In the genomic region with DNA sequence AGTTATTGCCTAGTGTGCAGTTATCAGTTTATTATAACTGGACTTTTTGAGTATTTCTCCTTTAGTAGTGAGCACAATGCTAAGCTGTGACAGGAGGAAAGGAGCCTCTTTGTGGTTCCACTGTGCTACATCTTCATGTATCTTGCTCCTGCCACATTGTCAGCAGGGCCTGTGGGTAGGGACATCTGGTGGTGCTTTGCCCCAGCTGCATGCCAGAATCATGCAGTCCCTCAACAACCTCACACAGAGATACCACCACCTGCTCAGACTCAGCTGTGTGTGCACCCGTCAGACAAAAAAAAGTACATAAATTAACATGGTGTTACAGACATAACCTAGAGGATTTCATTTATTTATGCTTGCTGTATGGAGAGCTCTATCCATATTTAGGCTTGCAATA, we compare ENCODE assay signal across 8 cellular contexts. TPM values are rescaled to one million over a fixed set of nuclear protein-coding genes. Genes with fewer than 3 reads are reported as not detected.
A peak's percentile ranks its signal among the peaks of the same experiment; 100 is the strongest.
DNase-seq lines count a peak whose midpoint lies in the region; ATAC-seq, FAIRE-seq and TF ChIP-seq lines count a peak whose summit lies in the region.

No MANE protein-coding gene starts in this region.

- H3K27ac ChIP-seq in HepG2 (ENCODE audit: extremely low read length, insufficient read depth, low read length) (no peak overlapping the region), body of pancreas (no peak overlapping the region)

- peaks cover 3 to 12% of the 10 kb centered on the region in 2 experiments; a peak in 4 of 5 replicates for H3K36me3 ChIP-seq in HepG2 (replicated peaks in 1 of 2; ENCODE audit: control insufficient read depth in 1 of 2, insufficient read depth in 2 of 2, low read length in 2 of 2)
- H3K36me3 ChIP-seq in body of pancreas (replicated peaks in 1 of 2; ENCODE audit: insufficient read depth in 1 of 2, low read depth in 2 of 2), result no peaks in the 10 kb centered on the region

- H3K9me3 ChIP-seq in HepG2 (ENCODE audit: low read length) (no peaks in the 10 kb centered on the region), body of pancreas (no peaks in the 10 kb centered on the region)

- peak; percentile 62 for TF ChIP-seq CTCF in HepG2 (CRISPR knock-in tag; IDR thresholded peaks at IDR 0.05)
- no peak for TF ChIP-seq CTCF in body of pancreas (IDR thresholded peaks at IDR 0.05)

- CTCF ChIA-PET in activated CD4-positive, alpha-beta memory T cell treated with anti-CD3 and anti-CD28 coated beads, Interleukin-2, amount 10 ng/mL, durations not matched to agents 7 days and 5 days (lab: Charles Lee), result interaction anchor here (0.5 to 1.5 kb wide), 5 partner anchors 8 to 66 kb away, joined by 3 to 4 read pairs (median 3); partner anchors contain the start of gene FANCM
- CTCF ChIA-PET in HepG2 (lab: Yijun Ruan, JAX; ENCODE audit: low intra/inter-chr PET ratio, low total read pairs), result interaction anchor here (1.8 kb wide), 1 partner anchor 288 kb away, joined by 8 read pairs; no protein-coding TSS in a partner anchor

- peak; percentile 63 for FAIRE-seq in HepG2 (lab: Jason Lieb, UNC)

- H3K4me3 Mint-ChIP-seq in activated CD4-positive, alpha-beta memory T cell treated with anti-CD3 and anti-CD28 coated beads, Interleukin-2, amount 10 ng/mL, durations not matched to agents 7 days and 5 days, result no peak overlapping the region

- POLR2A ChIA-PET in activated CD4-positive, alpha-beta memory T cell treated with anti-CD3 and anti-CD28 coated beads, Interleukin-2, amount 10 ng/mL, durations not matched to agents 7 days and 5 days (lab: Charles Lee), result interaction anchor here (0.7 to 1.1 kb wide), 4 partner anchors 10 to 239 kb away, joined by 3 to 4 read pairs (median 4); partner anchors contain the start of genes FANCM and TOGARAM1
- POLR2A ChIA-PET in HepG2 (lab: Yijun Ruan, JAX), result no interaction called here

- H4K20me1 ChIP-seq in HepG2 (ENCODE audit: insufficient read depth, low read length), result no peaks in the 10 kb centered on the region

- H3K79me2 ChIP-seq in HepG2 (ENCODE audit: insufficient read depth, low read length), result no peaks in the 10 kb centered on the region

- DNase-seq in ELF-1 (ENCODE audit: low read depth, low spot score), result peak; percentile 18
- DNase-seq in activated CD4-positive, alpha-beta memory T cell treated with anti-CD3 and anti-CD28 coated beads, Interleukin-2, amount 10 ng/mL, durations not matched to agents 7 days and 5 days, result peak; percentile 31
- DNase-seq in HepG2 (ENCODE audit: low spot score), result peak; percentile 14
- no peak for DNase-seq in body of pancreas
- DNase-seq in AG08396 (ENCODE audit: low spot score), result no peak
- no peak for DNase-seq in globus pallidus (ENCODE audit: low spot score)

- TF ChIP-seq EP300 in HepG2 (IDR thresholded peaks at IDR 0.05; ENCODE audit: low read depth in 2 of 2, low read length in 2 of 2), result no peak
- TF ChIP-seq EP300 in HepG2 (CRISPR knock-in tag; IDR thresholded peaks at IDR 0.05; ENCODE audit: borderline replicate concordance), result no peak

- no TSS peak for BruUV-seq in HepG2 (replicated peaks; lab: Mats Ljungman, UMichigan)

- intact Hi-C loops in HepG2 (cut with micrococcal nuclease; ENCODE audit: unreplicated experiment) (loop anchor here (1.0 kb wide), 1 partner anchor 289 kb away; no protein-coding TSS in a partner anchor), body of pancreas (cut with DNase I) (no loop called here)

- TF ChIP-seq POLR2A in HepG2 (IDR thresholded peaks at IDR 0.05; ENCODE audit: insufficient read depth in 1 of 2, low read depth in 2 of 2, low read length in 2 of 2), result no peak
- no peak for TF ChIP-seq POLR2A in body of pancreas (IDR thresholded peaks at IDR 0.05)

- H3K4me3 ChIP-seq in HepG2 (replicated peaks in 1 of 3; ENCODE audit: insufficient read depth in 1 of 3, low read depth in 2 of 3, low read length in 3 of 3) (no peak overlapping the region), body of pancreas (no peak overlapping the region)

- TF ChIP-seq RAD21 in HepG2 (CRISPR knock-in tag; IDR thresholded peaks at IDR 0.05), result no peak

- peaks cover 12% of the 10 kb centered on the region for H3K4me1 Mint-ChIP-seq in activated CD4-positive, alpha-beta memory T cell treated with anti-CD3 and anti-CD28 coated beads, Interleukin-2, amount 10 ng/mL, durations not matched to agents 7 days and 5 days

- no peak overlapping the region for H2AFZ ChIP-seq in HepG2 (ENCODE audit: low read length)

- H3K36me3 Mint-ChIP-seq in activated CD4-positive, alpha-beta memory T cell treated with anti-CD3 and anti-CD28 coated beads, Interleukin-2, amount 10 ng/mL, durations not matched to agents 7 days and 5 days (ENCODE audit: low read depth), result peaks cover 28% of the 10 kb centered on the region

- no peak overlapping the region for H3K4me2 ChIP-seq in HepG2 (ENCODE audit: low read depth, low read length)

- WGBS in HepG2 (ENCODE audit: low lambda C conversion rate), result 75% methylated on average over 1 of the region's 1 CpG
- whole genome bisulfite sequencing in body of pancreas, 2 donors, result 77 to 100% methylated on average over 1 of the region's 1 CpG

- ATAC-seq in GM19397 (IDR thresholded peaks at IDR 0.05; ENCODE audit: unreplicated experiment) (peak; percentile 77), HG03520 (IDR thresholded peaks at IDR 0.05; ENCODE audit: unreplicated experiment) (peak; percentile 64), HepG2 (peak; percentile 99), body of pancreas (no peak)

- H3K4me1 ChIP-seq in HepG2 (ENCODE audit: insufficient read depth, low read length) (no peaks in the 10 kb centered on the region), body of pancreas (no peaks in the 10 kb centered on the region)

- in situ Hi-C loops in HepG2 (cut with HindIII; ENCODE audit: extremely low pct_ligation_motif_present, low pct_unique_long_range_greater_than_20kb), result no loop called here

- H3K9me3 Mint-ChIP-seq in activated CD4-positive, alpha-beta memory T cell treated with anti-CD3 and anti-CD28 coated beads, Interleukin-2, amount 10 ng/mL, durations not matched to agents 7 days and 5 days, result no peaks in the 10 kb centered on the region

- no peaks in the 10 kb centered on the region for H3K27me3 Mint-ChIP-seq in activated CD4-positive, alpha-beta memory T cell treated with anti-CD3 and anti-CD28 coated beads, Interleukin-2, amount 10 ng/mL, durations not matched to agents 7 days and 5 days

- H3K27me3 ChIP-seq in HepG2 (ENCODE audit: control insufficient read depth in 1 of 2, insufficient read depth in 2 of 2, low read length in 2 of 2) (no peaks in the 10 kb centered on the region), body of pancreas (no peaks in the 10 kb centered on the region)

- H3K9ac ChIP-seq in HepG2 (ENCODE audit: insufficient read depth, low read depth, low read length), result no peak overlapping the region

- peak overlapping the region; percentile 59 for H3K27ac Mint-ChIP-seq in activated CD4-positive, alpha-beta memory T cell treated with anti-CD3 and anti-CD28 coated beads, Interleukin-2, amount 10 ng/mL, durations not matched to agents 7 days and 5 days

TF ChIP-seq in HepG2, 621 proteins besides CTCF, POLR2A, EP300 and RAD21 (continues in another document):
- TF ChIP-seq, protein P1, sequence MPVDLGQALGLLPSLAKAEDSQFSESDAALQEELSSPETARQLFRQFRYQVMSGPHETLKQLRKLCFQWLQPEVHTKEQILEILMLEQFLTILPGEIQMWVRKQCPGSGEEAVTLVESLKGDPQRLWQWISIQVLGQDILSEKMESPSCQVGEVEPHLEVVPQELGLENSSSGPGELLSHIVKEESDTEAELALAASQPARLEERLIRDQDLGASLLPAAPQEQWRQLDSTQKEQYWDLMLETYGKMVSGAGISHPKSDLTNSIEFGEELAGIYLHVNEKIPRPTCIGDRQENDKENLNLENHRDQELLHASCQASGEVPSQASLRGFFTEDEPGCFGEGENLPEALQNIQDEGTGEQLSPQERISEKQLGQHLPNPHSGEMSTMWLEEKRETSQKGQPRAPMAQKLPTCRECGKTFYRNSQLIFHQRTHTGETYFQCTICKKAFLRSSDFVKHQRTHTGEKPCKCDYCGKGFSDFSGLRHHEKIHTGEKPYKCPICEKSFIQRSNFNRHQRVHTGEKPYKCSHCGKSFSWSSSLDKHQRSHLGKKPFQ (CRISPR knock-in tag; IDR thresholded peaks at IDR 0.05; ENCODE audit: insufficient replicate concordance), result no peak
- TF ChIP-seq TEAD2 (CRISPR knock-in tag; IDR thresholded peaks at IDR 0.05), result no peak
- TF ChIP-seq SMC3 (IDR thresholded peaks at IDR 0.05; ENCODE audit: low read length), result peak; percentile 46; the same call in 1 of the 2 replicates
- peak; percentile 80 for TF ChIP-seq ZNF3 (CRISPR knock-in tag; IDR thresholded peaks at IDR 0.05)
- no peak for TF ChIP-seq ZNF530 (CRISPR knock-in tag; IDR thresholded peaks at IDR 0.05; ENCODE audit: low read depth)
- no peak for TF ChIP-seq MED13 (CRISPR knock-in tag; IDR thresholded peaks at IDR 0.05)
- no peak for TF ChIP-seq ZNF350 (CRISPR knock-in tag; IDR thresholded peaks at IDR 0.05; ENCODE audit: borderline replicate concordance, low read depth)
- no peak for TF ChIP-seq HDAC1 (CRISPR knock-in tag; IDR thresholded peaks at IDR 0.05)

RNA-seq across cellular contexts. Expression of gene MIS18BP1, which starts 51.1 kb away (rescaled TPM):
- total RNA-seq in activated CD4-positive, alpha-beta memory T cell treated with anti-CD3 and anti-CD28 coated beads, Interleukin-2, amount 10 ng/mL, durations not matched to agents 7 days and 5 days, result 10 to 100 TPM; 66.3 to 66.9 TPM
- 36.4 and 54.6 TPM in 2 replicates for total RNA-seq in HepG2 (2016; rRNA removed; fragmentation: Illumina TruSeq; extraction: Trizol)
- total RNA-seq in HepG2 (2016; cell fraction: cytosol; rRNA removed; fragmentation: Illumina TruSeq; extraction: Trizol; ENCODE audit: low read depth), result 8.5 and 9.1 TPM in 2 replicates
- 43.2 and 47.0 TPM in 2 replicates for total RNA-seq in HepG2 (2016; cell fraction: insoluble cytoplasmic fraction; rRNA removed; fragmentation: Illumina TruSeq; extraction: Trizol)
- total RNA-seq in HepG2 (2016; cell fraction: membrane; rRNA removed; fragmentation: Illumina TruSeq; extraction: Trizol), result 17.8 and 23.3 TPM in 2 replicates
- total RNA-seq in HepG2 (2016; cell fraction: nucleus; rRNA removed; fragmentation: Illumina TruSeq; extraction: Trizol), result 48.9 and 51.7 TPM in 2 replicates
- 6.0 and 9.5 TPM in 2 replicates for polyA plus RNA-seq in HepG2 (2011; rRNA removed)
- 2.6 and 4.0 TPM in 2 replicates for polyA plus RNA-seq in HepG2 (2011; cell fraction: cytosol; rRNA removed)
- 7.0 and 8.2 TPM in 2 replicates for polyA plus RNA-seq in HepG2 (2011; cell fraction: nucleus; rRNA removed)
- polyA plus RNA-seq in HepG2 (2012), result 6.4 and 10.4 TPM in 2 replicates
- 0.81 and 1.1 TPM in 2 replicates for polyA plus RNA-seq in HepG2 (2016; cell fraction: cytosol; fragmentation: Illumina TruSeq; extraction: Trizol; ENCODE audit: low read depth)
- 28.2 and 30.5 TPM in 2 replicates for polyA plus RNA-seq in HepG2 (2016; cell fraction: insoluble cytoplasmic fraction; fragmentation: Illumina TruSeq; extraction: Trizol; ENCODE audit: low read depth)
- polyA plus RNA-seq in HepG2 (2016; cell fraction: membrane; fragmentation: Illumina TruSeq; extraction: Trizol; ENCODE audit: low read depth), result 3.1 and 3.3 TPM in 2 replicates
- polyA plus RNA-seq in HepG2 (2016; cell fraction: nucleus; fragmentation: Illumina TruSeq; extraction: Trizol; ENCODE audit: insufficient read depth, low read depth), result 46.2 and 47.8 TPM in 2 replicates
- 3.7 and 14.3 TPM in 2 replicates for polyA minus RNA-seq in HepG2 (2011; rRNA and poly(A)+ RNA removed; ENCODE audit: low replicate concordance)
- polyA minus RNA-seq in HepG2 (2011; cell fraction: cytosol; rRNA and poly(A)+ RNA removed), result 11.9 and 13.0 TPM in 2 replicates
- polyA minus RNA-seq in HepG2 (2011; cell fraction: nucleus; rRNA and poly(A)+ RNA removed), result 40.9 and 50.1 TPM in 2 replicates
- total RNA-seq in body of pancreas, result 10 to 100 TPM in 1 of 2 donors, 1 to 10 TPM in 1; 8.0 to 18.8 TPM

Comparison
In these comparisons a context has a peak if more than half of its experiments do, and no peak if none do; other contexts are left out.
1. DNase-seq: peak in ELF-1 (single experiment), activated CD4-positive, alpha-beta memory T cell treated with anti-CD3 and anti-CD28 coated beads, Interleukin-2, amount 10 ng/mL, durations not matched to agents 7 days and 5 days (single experiment) and HepG2 (single experiment); none in body of pancreas (0 of 4), AG08396 (single experiment) and globus pallidus (single experiment).